8 cellular contexts compared by ENCODE assay signal in the genomic region with DNA sequence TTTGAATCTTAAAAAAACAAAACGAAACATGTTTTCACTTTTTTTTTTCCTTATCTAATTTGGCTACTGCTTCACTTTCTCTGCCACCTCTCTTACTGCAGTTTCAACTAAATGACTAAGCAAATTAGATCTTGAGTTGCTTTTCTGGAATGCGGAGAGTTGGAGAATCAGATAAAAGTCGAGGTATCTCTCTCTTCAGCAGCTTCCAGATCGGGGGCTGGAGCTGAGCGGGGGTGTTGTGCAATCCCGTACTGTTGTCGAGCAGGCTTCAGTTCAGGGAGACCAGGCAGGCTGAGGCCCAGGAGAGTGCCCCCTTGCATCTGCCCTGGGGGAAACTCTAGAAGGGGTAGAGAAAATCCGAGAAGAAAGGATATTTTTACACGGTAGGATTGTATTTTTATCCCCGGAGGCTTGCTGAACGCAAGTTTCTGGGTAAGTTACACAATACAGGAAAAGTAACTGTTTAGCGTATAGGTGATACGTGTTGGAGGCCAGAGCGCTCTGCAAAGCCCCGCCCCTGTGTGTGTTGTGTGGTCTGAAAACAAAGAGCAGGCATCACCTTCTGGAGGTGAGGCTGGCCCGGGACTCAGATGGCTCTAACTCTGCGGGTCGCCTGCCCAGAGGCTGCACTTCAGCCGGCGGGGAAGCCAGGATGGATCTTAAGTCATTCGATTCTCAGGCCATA.
DNase-seq lines count a peak whose midpoint lies in the region; ATAC-seq and TF ChIP-seq lines count a peak whose summit lies in the region.

No MANE protein-coding gene starts in this region.

- H4K20me1 ChIP-seq in HCT116 (ENCODE audit: insufficient read depth), result no peaks in the 10 kb centered on the region

- H3K9me3 Mint-ChIP-seq in dendritic cell treated with granulocyte-macrophage colony-stimulating factor and Interleukin-4, amounts not matched to agents 40 ng/mL and 50 ng/mL, for 4 days, result no peaks in the 10 kb centered on the region
- H3K9me3 Mint-ChIP-seq in naive thymus-derived CD4-positive, alpha-beta T cell, result no peaks in the 10 kb centered on the region
- H3K9me3 Mint-ChIP-seq in type B pancreatic cell, result no peaks in the 10 kb centered on the region

- no peak overlapping the region for H2AFZ ChIP-seq in HCT116 (ENCODE audit: low read depth, low read length, poor library complexity, severe bottlenecking)

- DNase-seq in HCT116 (ENCODE audit: low read depth, low spot score) (no peak), type B pancreatic cell (ENCODE audit: extremely low spot score, unreplicated experiment) (no peak), NCI-H748 treated with DMSO at 0.1 percent for 48 hours (lab: John Stamatoyannopoulos, UW) (no peak), hepatic stellate cell (ENCODE audit: low spot score) (no peak), GM10266 (ENCODE audit: extremely low spot score) (no peak)
- DNase-seq in naive thymus-derived CD4-positive, alpha-beta T cell, result peak; percentile 34 to 85 (median 77)

- no peak overlapping the region for H3K27ac ChIP-seq in HCT116 (ENCODE audit: low read depth, low read length)
- peak overlapping the region; percentile 65 for H3K27ac ChIP-seq in naive thymus-derived CD4-positive, alpha-beta T cell (ENCODE audit: low read depth, low read length)

- no peaks in the 10 kb centered on the region for H3K36me3 ChIP-seq in HCT116 (ENCODE audit: control insufficient read depth in 1 of 2, insufficient read depth in 2 of 2, low read length in 2 of 2)
- H3K36me3 ChIP-seq in naive thymus-derived CD4-positive, alpha-beta T cell (ENCODE audit: control insufficient read depth in 2 of 3, insufficient read depth in 3 of 3, low read length in 3 of 3), result no peaks in the 10 kb centered on the region

- H3K9ac ChIP-seq in HCT116 (ENCODE audit: low read length), result no peak overlapping the region

- peak overlapping the region; percentile 46 for H3K4me2 ChIP-seq in HCT116 (ENCODE audit: low read length)

- H3K79me2 ChIP-seq in HCT116 (ENCODE audit: insufficient read depth, low read length), result no peaks in the 10 kb centered on the region

- ATAC-seq in HCT116, result peak; percentile 84
- ATAC-seq in activated CD4-positive, CD25-positive, alpha-beta regulatory T cell treated with anti-CD3 and anti-CD28 coated beads, Interleukin-2, amount 50 U/mL, for 24 hours, result peak; percentile 88 to 89
- ATAC-seq in naive thymus-derived CD4-positive, alpha-beta T cell, result peak; percentile 91

- no peaks in the 10 kb centered on the region for H3K36me3 Mint-ChIP-seq in dendritic cell treated with granulocyte-macrophage colony-stimulating factor and Interleukin-4, amounts not matched to agents 40 ng/mL and 50 ng/mL, for 4 days (ENCODE audit: low read depth)
- H3K36me3 Mint-ChIP-seq in naive thymus-derived CD4-positive, alpha-beta T cell, result no peaks in the 10 kb centered on the region
- H3K36me3 Mint-ChIP-seq in type B pancreatic cell, result no peaks in the 10 kb centered on the region

- peak overlapping the region; percentile 62 for H3K4me3 Mint-ChIP-seq in dendritic cell treated with granulocyte-macrophage colony-stimulating factor and Interleukin-4, amounts not matched to agents 40 ng/mL and 50 ng/mL, for 4 days
- peak overlapping the region; percentile 82 to 98 (median 88) for H3K4me3 Mint-ChIP-seq in naive thymus-derived CD4-positive, alpha-beta T cell
- H3K4me3 Mint-ChIP-seq in type B pancreatic cell, result peak overlapping the region; percentile 84

- H3K27ac Mint-ChIP-seq in dendritic cell treated with granulocyte-macrophage colony-stimulating factor and Interleukin-4, amounts not matched to agents 40 ng/mL and 50 ng/mL, for 4 days, result peak overlapping the region; percentile 69
- peak overlapping the region; percentile 36 to 96 (median 93) for H3K27ac Mint-ChIP-seq in naive thymus-derived CD4-positive, alpha-beta T cell
- H3K27ac Mint-ChIP-seq in type B pancreatic cell, result peak overlapping the region; percentile 97

- peaks cover 37% of the 10 kb centered on the region for H3K4me1 Mint-ChIP-seq in dendritic cell treated with granulocyte-macrophage colony-stimulating factor and Interleukin-4, amounts not matched to agents 40 ng/mL and 50 ng/mL, for 4 days (ENCODE audit: low read depth)
- peaks cover 27 to 51% (median 40%) of the 10 kb centered on the region in 7 donors for H3K4me1 Mint-ChIP-seq in naive thymus-derived CD4-positive, alpha-beta T cell
- peaks cover 23% of the 10 kb centered on the region for H3K4me1 Mint-ChIP-seq in type B pancreatic cell (ENCODE audit: unreplicated experiment)

- POLR2A ChIA-PET in HCT116 (lab: Charles Lee), result no interaction called here
- POLR2A ChIA-PET in naive thymus-derived CD4-positive, alpha-beta T cell (lab: Charles Lee), result interaction anchor here (0.7 to 3.4 kb wide), 7 partner anchors 9 to 160 kb away, joined by 3 to 17 read pairs (median 4); a partner anchor contains a TSS

- no TSS peak for BruUV-seq in HCT116 (replicated peaks; lab: Mats Ljungman, UMichigan)

- H3K9me2 ChIP-seq in HCT116 (ENCODE audit: insufficient read depth), result no peaks in the 10 kb centered on the region

- no peaks in the 10 kb centered on the region for H3K9me3 ChIP-seq in HCT116 (ENCODE audit: control insufficient read depth in 1 of 2, insufficient read depth in 1 of 2, low read depth in 1 of 2, low read length in 2 of 2)
- no peaks in the 10 kb centered on the region for H3K9me3 ChIP-seq in naive thymus-derived CD4-positive, alpha-beta T cell (ENCODE audit: control insufficient read depth in 2 of 3, low read length in 3 of 3)

- RAD21 ChIA-PET in HCT116 (lab: Charles Lee; ENCODE audit: low non-redundant PET in 1 of 2, low total read pairs in 2 of 2, uncharacterized antibody in 2 of 2, unreplicated experiment in 2 of 2), result no interaction called here

- TF ChIP-seq POLR2A in HCT116 (IDR thresholded peaks at IDR 0.05; ENCODE audit: borderline replicate concordance, extremely low read depth, insufficient read depth, insufficient read length), result no peak

- no peak overlapping the region for H3K4me3 ChIP-seq in HCT116 (replicated peaks in 1 of 2; ENCODE audit: low read depth in 1 of 2, low read length in 2 of 2)
- H3K4me3 ChIP-seq in naive thymus-derived CD4-positive, alpha-beta T cell (ENCODE audit: low read length), result peak overlapping the region; percentile 63

- peaks cover 18% of the 10 kb centered on the region for H3K27me3 Mint-ChIP-seq in dendritic cell treated with granulocyte-macrophage colony-stimulating factor and Interleukin-4, amounts not matched to agents 40 ng/mL and 50 ng/mL, for 4 days
- H3K27me3 Mint-ChIP-seq in naive thymus-derived CD4-positive, alpha-beta T cell, result no peaks in the 10 kb centered on the region
- peaks cover 2% of the 10 kb centered on the region for H3K27me3 Mint-ChIP-seq in type B pancreatic cell

- intact Hi-C loops in HCT116 (cut with micrococcal nuclease), result no loop called here
- intact Hi-C loops in dendritic cell treated with granulocyte-macrophage colony-stimulating factor and Interleukin-4, amounts not matched to agents 40 ng/mL and 50 ng/mL, for 4 days (cut with micrococcal nuclease), result no loop called here
- intact Hi-C loops in naive thymus-derived CD4-positive, alpha-beta T cell (cut with micrococcal nuclease), result loop anchor here (1.0 to 10.0 kb wide), 9 partner anchors 90 to 496 kb away; a partner anchor contains a TSS

- CTCF ChIA-PET in HCT116 (lab: Charles Lee), result no interaction called here
- CTCF ChIA-PET in naive thymus-derived CD4-positive, alpha-beta T cell (lab: Charles Lee), result no interaction called here

- H3K4me1 ChIP-seq in HCT116 (ENCODE audit: control insufficient read depth in 1 of 2, insufficient read depth in 2 of 2, low read length in 2 of 2), result peaks cover 4 to 6% of the 10 kb centered on the region in 2 experiments; a peak in 1 of 4 replicates
- peaks cover 33% of the 10 kb centered on the region in 2 donors for H3K4me1 ChIP-seq in naive thymus-derived CD4-positive, alpha-beta T cell (ENCODE audit: control insufficient read depth in 2 of 2, insufficient read depth in 2 of 2, low read length in 2 of 2)

- no peak for TF ChIP-seq CTCF in HCT116 (IDR thresholded peaks at IDR 0.05 in 2 of 3, conservative IDR thresholded peaks at IDR 0.05 in 1 of 3; ENCODE audit: borderline replicate concordance in 1 of 3, insufficient read depth in 1 of 3, low read depth in 2 of 3, low read length in 2 of 3)
- TF ChIP-seq CTCF in type B pancreatic cell (conservative IDR thresholded peaks at IDR 0.05), result no peak
- TF ChIP-seq CTCF in GM10266 (IDR thresholded peaks at IDR 0.05; ENCODE audit: control insufficient read depth, insufficient read depth, low read depth, missing control alignments), result no peak

- H3K27me3 ChIP-seq in HCT116 (ENCODE audit: insufficient read depth, low read length), result no peaks in the 10 kb centered on the region
- H3K27me3 ChIP-seq in naive thymus-derived CD4-positive, alpha-beta T cell (ENCODE audit: control insufficient read depth in 2 of 2, insufficient read depth in 2 of 2, low read length in 2 of 2), result no peaks in the 10 kb centered on the region

- no peak for TF ChIP-seq RAD21 in HCT116 (IDR thresholded peaks at IDR 0.05; ENCODE audit: low read depth)

TF ChIP-seq in HCT116, 20 proteins besides CTCF, POLR2A, EP300 and RAD21:
- TF ChIP-seq CEBPB (IDR thresholded peaks at IDR 0.05; ENCODE audit: low read depth), result peak; percentile 53; the same call in 1 of the 2 replicates
- TF ChIP-seq FOSL1 (IDR thresholded peaks at IDR 0.05; ENCODE audit: low read depth), result no peak
- no peak for TF ChIP-seq TCF7L2 (IDR thresholded peaks at IDR 0.05; ENCODE audit: borderline replicate concordance, extremely low read depth, insufficient read depth, insufficient read length)
- TF ChIP-seq JUND (IDR thresholded peaks at IDR 0.05), result no peak

Comparison
In these comparisons a context has a peak if more than half of its experiments do, and no peak if none do; other contexts are left out.
1. DNase-seq: peak in naive thymus-derived CD4-positive, alpha-beta T cell (9 of 9); none in HCT116 (single experiment), type B pancreatic cell (single experiment), NCI-H748 treated with DMSO at 0.1 percent for 48 hours (single experiment), hepatic stellate cell (single experiment) and GM10266 (single experiment).
2. intact Hi-C loops: an anchor here in naive thymus-derived CD4-positive, alpha-beta T cell (1.0 to 10.0 kb wide); none called in HCT116 and dendritic cell treated with granulocyte-macrophage colony-stimulating factor and Interleukin-4, amounts not matched to agents 40 ng/mL and 50 ng/mL, for 4 days.
3. Peak in every context shown above with its lines, with median percentiles within 50 percentile points of each other: ATAC-seq, H3K27ac Mint-ChIP-seq and H3K4me3 Mint-ChIP-seq.